Comparison of ENCODE assay signal across 1 cellular context in genomic region chr1:173914366-173914871, GRCh38.
TF ChIP-seq lines count a peak whose summit lies in the region.

No MANE protein-coding gene starts in this region.

TF ChIP-seq in HepG2, 621 proteins besides CTCF, POLR2A, EP300 and RAD21:
- TF ChIP-seq ZNF644 (CRISPR knock-in tag; IDR thresholded peaks at IDR 0.05; ENCODE audit: low read depth) (0 out of 2 replicates have a peak, but pooled peaks have one; percentile 50), WIZ (CRISPR knock-in tag; IDR thresholded peaks at IDR 0.05) (0 out of 2 replicates have a peak, but pooled peaks have one; percentile 61), STAG1 (CRISPR knock-in tag; IDR thresholded peaks at IDR 0.05) (peak; percentile 55), ZNF138 (CRISPR knock-in tag; IDR thresholded peaks at IDR 0.05; ENCODE audit: low read depth) (no peak), PCBP1 (IDR thresholded peaks at IDR 0.05; ENCODE audit: borderline replicate concordance, low read depth, low read length) (no peak), U2AF2 (IDR thresholded peaks at IDR 0.05; ENCODE audit: low read depth, low read length) (no peak), AKAP8 (CRISPR knock-in tag; IDR thresholded peaks at IDR 0.05) (no peak), ZNF788 (CRISPR knock-in tag; IDR thresholded peaks at IDR 0.05; ENCODE audit: borderline replicate concordance) (no peak), MIXL1 (CRISPR knock-in tag; IDR thresholded peaks at IDR 0.05) (no peak), CSRNP1 (CRISPR knock-in tag; IDR thresholded peaks at IDR 0.05) (no peak), HNRNPH1 (optimal IDR thresholded peaks at IDR 0.05; ENCODE audit: low read depth, low read length) (no peak), XRCC5 (optimal IDR thresholded peaks at IDR 0.05; ENCODE audit: low read length) (peak; percentile 25), MTA3 (CRISPR knock-in tag; IDR thresholded peaks at IDR 0.05) (no peak), REST (IDR thresholded peaks at IDR 0.05; ENCODE audit: borderline replicate concordance in 1 of 2, low read depth in 1 of 2, low read length in 2 of 2) (peak in 1 of 2 experiments; percentile 40; a peak in 1 of 4 replicates), MIER2 (CRISPR knock-in tag; IDR thresholded peaks at IDR 0.05) (peak; percentile 56; the same call in 1 of the 2 replicates), THYN1 (CRISPR knock-in tag; IDR thresholded peaks at IDR 0.05; ENCODE audit: borderline replicate concordance, low read depth) (no peak), MEIS2 (CRISPR knock-in tag; IDR thresholded peaks at IDR 0.05) (no peak), ZNF609 (CRISPR knock-in tag; IDR thresholded peaks at IDR 0.05; ENCODE audit: borderline replicate concordance) (no peak), MXD3 (CRISPR knock-in tag; IDR thresholded peaks at IDR 0.05) (no peak), MTF1 (CRISPR knock-in tag; IDR thresholded peaks at IDR 0.05) (no peak), HNF4A (CRISPR knock-in tag; IDR thresholded peaks at IDR 0.05) (peak; percentile 37), HNF4G (IDR thresholded peaks at IDR 0.05; ENCODE audit: borderline replicate concordance, low read depth, low read length) (peak; percentile 56), HNF4G (CRISPR knock-in tag; IDR thresholded peaks at IDR 0.05; ENCODE audit: borderline replicate concordance, low read depth) (no peak), HNRNPL (IDR thresholded peaks at IDR 0.05; ENCODE audit: low read depth, low read length) (no peak)
- TF ChIP-seq, protein P1, sequence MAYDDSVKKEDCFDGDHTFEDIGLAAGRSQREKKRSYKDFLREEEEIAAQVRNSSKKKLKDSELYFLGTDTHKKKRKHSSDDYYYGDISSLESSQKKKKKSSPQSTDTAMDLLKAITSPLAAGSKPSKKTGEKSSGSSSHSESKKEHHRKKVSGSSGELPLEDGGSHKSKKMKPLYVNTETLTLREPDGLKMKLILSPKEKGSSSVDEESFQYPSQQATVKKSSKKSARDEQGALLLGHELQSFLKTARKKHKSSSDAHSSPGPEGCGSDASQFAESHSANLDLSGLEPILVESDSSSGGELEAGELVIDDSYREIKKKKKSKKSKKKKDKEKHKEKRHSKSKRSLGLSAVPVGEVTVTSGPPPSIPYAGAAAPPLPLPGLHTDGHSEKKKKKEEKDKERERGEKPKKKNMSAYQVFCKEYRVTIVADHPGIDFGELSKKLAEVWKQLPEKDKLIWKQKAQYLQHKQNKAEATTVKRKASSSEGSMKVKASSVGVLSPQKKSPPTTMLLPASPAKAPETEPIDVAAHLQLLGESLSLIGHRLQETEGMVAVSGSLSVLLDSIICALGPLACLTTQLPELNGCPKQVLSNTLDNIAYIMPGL (CRISPR knock-in tag; IDR thresholded peaks at IDR 0.05; ENCODE audit: borderline replicate concordance in 1 of 2, low read depth in 1 of 2), result peak in 1 of 2 experiments; percentile 25; a peak in 1 of 4 replicates
- TF ChIP-seq, protein P2, sequence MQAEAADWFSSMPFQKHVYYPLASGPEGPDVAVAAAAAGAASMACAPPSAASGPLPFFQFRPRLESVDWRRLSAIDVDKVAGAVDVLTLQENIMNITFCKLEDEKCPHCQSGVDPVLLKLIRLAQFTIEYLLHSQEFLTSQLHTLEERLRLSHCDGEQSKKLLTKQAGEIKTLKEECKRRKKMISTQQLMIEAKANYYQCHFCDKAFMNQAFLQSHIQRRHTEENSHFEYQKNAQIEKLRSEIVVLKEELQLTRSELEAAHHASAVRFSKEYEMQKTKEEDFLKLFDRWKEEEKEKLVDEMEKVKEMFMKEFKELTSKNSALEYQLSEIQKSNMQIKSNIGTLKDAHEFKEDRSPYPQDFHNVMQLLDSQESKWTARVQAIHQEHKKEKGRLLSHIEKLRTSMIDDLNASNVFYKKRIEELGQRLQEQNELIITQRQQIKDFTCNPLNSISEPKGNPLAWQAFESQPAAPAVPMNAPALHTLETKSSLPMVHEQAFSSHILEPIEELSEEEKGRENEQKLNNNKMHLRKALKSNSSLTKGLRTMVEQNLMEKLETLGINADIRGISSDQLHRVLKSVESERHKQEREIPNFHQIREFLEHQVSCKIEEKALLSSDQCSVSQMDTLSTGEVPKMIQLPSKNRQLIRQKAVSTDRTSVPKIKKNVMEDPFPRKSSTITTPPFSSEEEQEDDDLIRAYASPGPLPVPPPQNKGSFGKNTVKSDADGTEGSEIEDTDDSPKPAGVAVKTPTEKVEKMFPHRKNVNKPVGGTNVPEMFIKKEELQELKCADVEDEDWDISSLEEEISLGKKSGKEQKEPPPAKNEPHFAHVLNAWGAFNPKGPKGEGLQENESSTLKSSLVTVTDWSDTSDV (CRISPR knock-in tag; IDR thresholded peaks at IDR 0.05), result no peak
